In genomic region chr1:235881930-235882700, GRCh38 we compare ENCODE assay signal across 15 cellular contexts. TPM values are rescaled to one million over a fixed set of nuclear protein-coding genes. Genes with fewer than 3 reads are reported as not detected.
DNase-seq lines count a peak whose midpoint lies in the region; ATAC-seq and TF ChIP-seq lines count a peak whose summit lies in the region.
"Had no signal": no experiment of that assay in that cellular context is flagged by ENCODE, and none has a peak within 500 bp of the region (broad histone marks: within the 10 kb centered on the region; RNA-seq: fewer than 3 reads in every experiment).

No MANE protein-coding gene starts in this region.

- no peak overlapping the region for H2AFZ ChIP-seq in fibroblast of lung (ENCODE audit: low read length)

- POLR2A ChIA-PET in activated CD8-positive, alpha-beta T cell treated with anti-CD3 and anti-CD28 coated beads, Interleukin-2, amount 10 ng/mL, durations not matched to agents 7 days and 5 days (lab: Charles Lee) = interaction anchor here (0.7 to 1.6 kb wide), 2 partner anchors 16 to 36 kb away, joined by 4 to 7 read pairs; partner anchors contain the start of gene LYST

- ATAC-seq in activated CD8-positive, alpha-beta T cell treated with anti-CD3 and anti-CD28 coated beads, Interleukin-2, amount 10 ng/mL, durations not matched to agents 7 days and 5 days = no peak
- no peak for ATAC-seq in GM18861 (IDR thresholded peaks at IDR 0.05; ENCODE audit: unreplicated experiment)
- ATAC-seq: heart right ventricle had no signal

- intact Hi-C loops in activated CD4-positive, alpha-beta T cell treated with anti-CD3 and anti-CD28 coated beads, Interleukin-2, amount 10 ng/mL, durations not matched to agents 24 days and 14 days (cut with micrococcal nuclease) = no loop called here

- H3K36me3 ChIP-seq in fibroblast of lung (ENCODE audit: control insufficient read depth, insufficient read depth, low read length) (no peaks in the 10 kb centered on the region), suprapubic skin (no peaks in the 10 kb centered on the region)
- H3K36me3 ChIP-seq: heart right ventricle, upper lobe of left lung had no signal

- no peaks in the 10 kb centered on the region for H3K9me3 Mint-ChIP-seq in activated CD4-positive, alpha-beta T cell treated with anti-CD3 and anti-CD28 coated beads, Interleukin-2, amount 10 ng/mL, durations not matched to agents 24 days and 14 days
- H3K9me3 Mint-ChIP-seq in activated CD8-positive, alpha-beta T cell treated with anti-CD3 and anti-CD28 coated beads, Interleukin-2, amount 10 ng/mL, durations not matched to agents 7 days and 5 days (ENCODE audit: insufficient read depth) = no peaks in the 10 kb centered on the region
- H3K9me3 Mint-ChIP-seq: activated naive CD4-positive, alpha-beta T cell treated with anti-CD3 and anti-CD28 coated beads, Interleukin-2, amount 10 ng/mL, durations not matched to agents 7 days and 5 days had no signal

- CTCF ChIA-PET in activated CD8-positive, alpha-beta T cell treated with anti-CD3 and anti-CD28 coated beads, Interleukin-2, amount 10 ng/mL, durations not matched to agents 7 days and 5 days (lab: Charles Lee) = interaction anchor here (1.3 to 2.2 kb wide), 3 partner anchors 8 to 89 kb away, joined by 3 to 9 read pairs (median 5); no protein-coding TSS in a partner anchor

- peaks cover 10% of the 10 kb centered on the region for H3K4me1 ChIP-seq in fibroblast of lung (ENCODE audit: control insufficient read depth, extremely low read depth, insufficient read depth, low read length)
- peaks cover 46% of the 10 kb centered on the region for H3K4me1 ChIP-seq in suprapubic skin

- TF ChIP-seq EP300 in suprapubic skin (IDR thresholded peaks at IDR 0.05) = no peak

- H3K9me3 ChIP-seq in fibroblast of lung (ENCODE audit: control insufficient read depth, insufficient read depth, low read depth, low read length) = no peaks in the 10 kb centered on the region
- H3K9me3 ChIP-seq in suprapubic skin = no peaks in the 10 kb centered on the region
- H3K9me3 ChIP-seq: heart right ventricle, upper lobe of left lung had no signal

- H3K4me1 Mint-ChIP-seq in activated CD4-positive, alpha-beta T cell treated with anti-CD3 and anti-CD28 coated beads, Interleukin-2, amount 10 ng/mL, durations not matched to agents 24 days and 14 days = peaks cover 57% of the 10 kb centered on the region
- peaks cover 59% of the 10 kb centered on the region for H3K4me1 Mint-ChIP-seq in activated CD8-positive, alpha-beta T cell treated with anti-CD3 and anti-CD28 coated beads, Interleukin-2, amount 10 ng/mL, durations not matched to agents 7 days and 5 days (ENCODE audit: low read depth)

- peak overlapping the region; percentile 79 for H3K27ac Mint-ChIP-seq in activated CD4-positive, alpha-beta T cell treated with anti-CD3 and anti-CD28 coated beads, Interleukin-2, amount 10 ng/mL, durations not matched to agents 24 days and 14 days
- peak overlapping the region; percentile 2 for H3K27ac Mint-ChIP-seq in activated CD8-positive, alpha-beta T cell treated with anti-CD3 and anti-CD28 coated beads, Interleukin-2, amount 10 ng/mL, durations not matched to agents 7 days and 5 days
- H3K27ac Mint-ChIP-seq: activated naive CD4-positive, alpha-beta T cell treated with anti-CD3 and anti-CD28 coated beads, Interleukin-2, amount 10 ng/mL, durations not matched to agents 7 days and 5 days had no signal

- H3K27ac ChIP-seq in fibroblast of lung (ENCODE audit: insufficient read depth, low read length) (no peak overlapping the region), suprapubic skin (peak overlapping the region; percentile 79)

- H3K27me3 ChIP-seq in fibroblast of lung (ENCODE audit: control insufficient read depth, insufficient read depth, low read length) (no peaks in the 10 kb centered on the region), suprapubic skin (no peaks in the 10 kb centered on the region)
- H3K27me3 ChIP-seq: heart right ventricle, upper lobe of left lung had no signal

- H3K36me3 Mint-ChIP-seq in activated CD4-positive, alpha-beta T cell treated with anti-CD3 and anti-CD28 coated beads, Interleukin-2, amount 10 ng/mL, durations not matched to agents 24 days and 14 days (ENCODE audit: low read depth) = peaks cover 10% of the 10 kb centered on the region
- H3K36me3 Mint-ChIP-seq in activated CD8-positive, alpha-beta T cell treated with anti-CD3 and anti-CD28 coated beads, Interleukin-2, amount 10 ng/mL, durations not matched to agents 7 days and 5 days (ENCODE audit: low read depth) = peaks cover 3% of the 10 kb centered on the region

- H3K4me3 ChIP-seq in fibroblast of lung (replicated peaks in 1 of 4; ENCODE audit: control extremely low read depth in 1 of 4, insufficient read depth in 1 of 4, low read depth in 3 of 4, low read length in 4 of 4) (peak overlapping the region in 1 of 4 experiments; percentile 48), suprapubic skin (peak overlapping the region; percentile 31)

- H3K4me2 ChIP-seq in fibroblast of lung (ENCODE audit: extremely low read depth, insufficient read depth, low read length) = peak overlapping the region; percentile 29

- peak overlapping the region; percentile 65 for H3K4me3 Mint-ChIP-seq in activated CD4-positive, alpha-beta T cell treated with anti-CD3 and anti-CD28 coated beads, Interleukin-2, amount 10 ng/mL, durations not matched to agents 24 days and 14 days
- H3K4me3 Mint-ChIP-seq in activated CD8-positive, alpha-beta T cell treated with anti-CD3 and anti-CD28 coated beads, Interleukin-2, amount 10 ng/mL, durations not matched to agents 7 days and 5 days = peak overlapping the region; percentile 24
- H3K4me3 Mint-ChIP-seq: activated naive CD4-positive, alpha-beta T cell treated with anti-CD3 and anti-CD28 coated beads, Interleukin-2, amount 10 ng/mL, durations not matched to agents 7 days and 5 days had no signal

- no peak overlapping the region for H3K9ac ChIP-seq in fibroblast of lung (ENCODE audit: insufficient read depth, low read length)

- DNase-seq in activated CD4-positive, alpha-beta T cell treated with anti-CD3 and anti-CD28 coated beads, Interleukin-2, amount 10 ng/mL, durations not matched to agents 24 days and 14 days = no peak
- DNase-seq in activated CD4-positive, alpha-beta T cell treated with anti-CD3 and anti-CD28 coated beads for 4 hours = no peak
- DNase-seq in activated CD8-positive, alpha-beta T cell treated with anti-CD3 and anti-CD28 coated beads, Interleukin-2, amount 10 ng/mL, durations not matched to agents 7 days and 5 days = no peak
- DNase-seq in fibroblast of lung (ENCODE audit: low read depth in 2 of 2) (no peak), suprapubic skin (ENCODE audit: low spot score in 2 of 2) (peak in 1 of 2 donors; percentile 28), NK-92 (lab: John Stamatoyannopoulos, UW; ENCODE audit: unreplicated experiment) (no peak), AG08396 (ENCODE audit: low spot score) (no peak)
- DNase-seq: activated CD4-positive, alpha-beta T cell treated with anti-CD3 and anti-CD28 coated beads, Interleukin-2, amount 50 U/mL, for 4 hours; activated naive CD4-positive, alpha-beta T cell treated with anti-CD3 and anti-CD28 coated beads, Interleukin-2, amount 10 ng/mL, durations not matched to agents 7 days and 5 days; GDM1; heart right ventricle; NCI-H187 treated with DMSO at 0.1 percent for 48 hours; NCI-H774; upper lobe of left lung had no signal

- TF ChIP-seq CTCF in fibroblast of lung (conservative IDR thresholded peaks at IDR 0.05 in 1 of 2, IDR thresholded peaks at IDR 0.05 in 1 of 2; ENCODE audit: low read depth in 1 of 2, low read length in 2 of 2) = no peak
- no peak for TF ChIP-seq CTCF in suprapubic skin (IDR thresholded peaks at IDR 0.05)

- TF ChIP-seq POLR2A in suprapubic skin (IDR thresholded peaks at IDR 0.05) = no peak

- no peaks in the 10 kb centered on the region for H3K79me2 ChIP-seq in fibroblast of lung (ENCODE audit: control insufficient read depth, insufficient read depth, low read length)

- H3K27me3 Mint-ChIP-seq in activated CD4-positive, alpha-beta T cell treated with anti-CD3 and anti-CD28 coated beads, Interleukin-2, amount 10 ng/mL, durations not matched to agents 24 days and 14 days = no peaks in the 10 kb centered on the region
- no peaks in the 10 kb centered on the region for H3K27me3 Mint-ChIP-seq in activated CD8-positive, alpha-beta T cell treated with anti-CD3 and anti-CD28 coated beads, Interleukin-2, amount 10 ng/mL, durations not matched to agents 7 days and 5 days (ENCODE audit: low read depth)

- 72% methylated on average over 5 of the region's 5 CpGs for WGBS in suprapubic skin

- no peaks in the 10 kb centered on the region for H4K20me1 ChIP-seq in fibroblast of lung (ENCODE audit: control insufficient read depth, extremely low read depth, insufficient read depth, low read length)

RNA-seq across cellular contexts. Expression of gene LYST, which starts 15.4 kb away (rescaled TPM):
- 94.5 and 106 TPM in 2 replicates for total RNA-seq in activated CD4-positive, alpha-beta T cell treated with anti-CD3 and anti-CD28 coated beads, Interleukin-2, amount 10 ng/mL, durations not matched to agents 24 days and 14 days
- 10 to 100 TPM; 26.2 to 28.6 TPM for total RNA-seq in activated CD8-positive, alpha-beta T cell treated with anti-CD3 and anti-CD28 coated beads, Interleukin-2, amount 10 ng/mL, durations not matched to agents 7 days and 5 days
- total RNA-seq in fibroblast of lung = 38.0 and 50.2 TPM in 2 replicates
- 6.1 and 7.5 TPM in 2 replicates for polyA plus RNA-seq in fibroblast of lung
- 4.0 and 5.7 TPM in 2 replicates for polyA plus RNA-seq in fibroblast of lung (2012)
- polyA minus RNA-seq in fibroblast of lung (ENCODE audit: low replicate concordance) = 5.1 and 6.4 TPM in 2 replicates
- 100 to 1,000 TPM in 1 of 4 donors, 10 to 100 TPM in 3; 40.1 to 118 (median 68.8) TPM for total RNA-seq in suprapubic skin
